ENCODE assay signal across 8 cellular contexts in genomic region chr16:11105038-11105903, GRCh38.
DNase-seq lines count a peak whose midpoint lies in the region; ATAC-seq and TF ChIP-seq lines count a peak whose summit lies in the region.

No MANE protein-coding gene starts in this region.

- H3K4me1 Mint-ChIP-seq in activated T-cell treated with anti-CD3 and anti-CD28 coated beads, Interleukin-2, amount 50 U/mL, for 4 hours (ENCODE audit: low read depth) = peaks cover 40% of the 10 kb centered on the region
- peaks cover 65% of the 10 kb centered on the region for H3K4me1 Mint-ChIP-seq in activated CD4-positive, alpha-beta T cell treated with anti-CD3 and anti-CD28 coated beads, Interleukin-2, amount 10 ng/mL, durations not matched to agents 24 days and 14 days

- TF ChIP-seq CTCF in foreskin fibroblast (IDR thresholded peaks at IDR 0.05; ENCODE audit: low read depth, low read length) = no peak

- H3K9me3 Mint-ChIP-seq in activated T-cell treated with anti-CD3 and anti-CD28 coated beads, Interleukin-2, amount 50 U/mL, for 4 hours = no peaks in the 10 kb centered on the region
- H3K9me3 Mint-ChIP-seq in activated CD4-positive, alpha-beta T cell treated with anti-CD3 and anti-CD28 coated beads, Interleukin-2, amount 10 ng/mL, durations not matched to agents 24 days and 14 days = no peaks in the 10 kb centered on the region

- no peak overlapping the region for H3K4me3 Mint-ChIP-seq in activated T-cell treated with anti-CD3 and anti-CD28 coated beads, Interleukin-2, amount 50 U/mL, for 4 hours
- peak overlapping the region; percentile 73 for H3K4me3 Mint-ChIP-seq in activated CD4-positive, alpha-beta T cell treated with anti-CD3 and anti-CD28 coated beads, Interleukin-2, amount 10 ng/mL, durations not matched to agents 24 days and 14 days

- peak overlapping the region; percentile 92 for H3K27ac Mint-ChIP-seq in activated CD4-positive, alpha-beta T cell treated with anti-CD3 and anti-CD28 coated beads, Interleukin-2, amount 10 ng/mL, durations not matched to agents 24 days and 14 days

- intact Hi-C loops in activated CD4-positive, alpha-beta T cell treated with anti-CD3 and anti-CD28 coated beads, Interleukin-2, amount 10 ng/mL, durations not matched to agents 24 days and 14 days (cut with micrococcal nuclease) = loop anchor here (1.0 to 5.0 kb wide), 5 partner anchors 9 to 53 kb away; no protein-coding TSS in a partner anchor

- peak; percentile 64 to 74 for ATAC-seq in activated T-cell treated with anti-CD3 and anti-CD28 coated beads, Interleukin-2, amount 50 U/mL, for 4 hours
- peak; percentile 63 for ATAC-seq in HG02798 (IDR thresholded peaks at IDR 0.05; ENCODE audit: poor library complexity, unreplicated experiment)

- peaks cover 8% of the 10 kb centered on the region for H3K36me3 Mint-ChIP-seq in activated T-cell treated with anti-CD3 and anti-CD28 coated beads, Interleukin-2, amount 50 U/mL, for 4 hours (ENCODE audit: insufficient read depth)
- peaks cover 21% of the 10 kb centered on the region for H3K36me3 Mint-ChIP-seq in activated CD4-positive, alpha-beta T cell treated with anti-CD3 and anti-CD28 coated beads, Interleukin-2, amount 10 ng/mL, durations not matched to agents 24 days and 14 days (ENCODE audit: low read depth)

- no peaks in the 10 kb centered on the region for H3K27me3 Mint-ChIP-seq in activated T-cell treated with anti-CD3 and anti-CD28 coated beads, Interleukin-2, amount 50 U/mL, for 4 hours (ENCODE audit: low read depth)
- no peaks in the 10 kb centered on the region for H3K27me3 Mint-ChIP-seq in activated CD4-positive, alpha-beta T cell treated with anti-CD3 and anti-CD28 coated beads, Interleukin-2, amount 10 ng/mL, durations not matched to agents 24 days and 14 days

- no peak for DNase-seq in activated T-cell treated with anti-CD3 and anti-CD28 coated beads, Interleukin-2, amount 50 U/mL, for 4 hours
- DNase-seq in activated T-cell treated with anti-CD3 and anti-CD28 coated beads for 4 hours = no peak
- DNase-seq in NCI-H146 (lab: John Stamatoyannopoulos, UW) = peak; percentile 19
- peak; percentile 84 for DNase-seq in activated CD4-positive, alpha-beta T cell treated with anti-CD3 and anti-CD28 coated beads, Interleukin-2, amount 10 ng/mL, durations not matched to agents 24 days and 14 days
- DNase-seq in foreskin fibroblast = peak; percentile 90 to 91
- DNase-seq in renal cortical epithelial cell (ENCODE audit: low read depth) = peak; percentile 91
- DNase-seq in NCI-H1092 (lab: John Stamatoyannopoulos, UW) = no peak

- H3K4me3 ChIP-seq in foreskin fibroblast (ENCODE audit: low read depth in 1 of 2, low read length in 2 of 2) = no peak overlapping the region

Comparison
In these comparisons a context has a peak if more than half of its experiments do, and no peak if none do; other contexts are left out.
1. DNase-seq: peak in NCI-H146 (single experiment), activated CD4-positive, alpha-beta T cell treated with anti-CD3 and anti-CD28 coated beads, Interleukin-2, amount 10 ng/mL, durations not matched to agents 24 days and 14 days (single experiment), foreskin fibroblast (2 of 2) and renal cortical epithelial cell (single experiment); none in activated T-cell treated with anti-CD3 and anti-CD28 coated beads, Interleukin-2, amount 50 U/mL, for 4 hours (single experiment), activated T-cell treated with anti-CD3 and anti-CD28 coated beads for 4 hours (single experiment) and NCI-H1092 (single experiment).